ENCODE assay signal across 13 cellular contexts in genomic region chr6:135686784-135687301, GRCh38.
DNase-seq lines count a peak whose midpoint lies in the region; ATAC-seq and TF ChIP-seq lines count a peak whose summit lies in the region.
"Had no signal": no experiment of that assay in that cellular context is flagged by ENCODE, and none has a peak within 500 bp of the region (broad histone marks: within the 10 kb centered on the region; RNA-seq: fewer than 3 reads in every experiment).

No MANE protein-coding gene starts in this region.

- no peak overlapping the region for H3K4me3 Mint-ChIP-seq in MCF 10A (ENCODE audit: unreplicated experiment)
- no peak overlapping the region for H3K4me3 Mint-ChIP-seq in stimulated activated effector memory CD8-positive, alpha-beta T cell treated with anti-CD3 and anti-CD28 coated beads, Interleukin-12 subunit alpha, Interleukin-12 subunit beta, amount 100 ng/mL, for 72 hours
- H3K4me3 Mint-ChIP-seq: activated naive CD8-positive, alpha-beta T cell treated with anti-CD3 and anti-CD28 coated beads, Interleukin-2, amount 10 ng/mL, durations not matched to agents 7 days and 5 days; effector memory CD8-positive, alpha-beta T cell had no signal

- CTCF ChIA-PET in mammary epithelial cell (lab: Charles Lee; ENCODE audit: low non-redundant PET) (no interaction called here), MCF 10A (lab: Yijun Ruan, JAX) (interaction anchor here (0.6 kb wide), 1 partner anchor 181 kb away, joined by 3 read pairs; no protein-coding TSS in a partner anchor)

- H3K4me1 ChIP-seq in mammary epithelial cell (ENCODE audit: insufficient read depth, low read length) (no peaks in the 10 kb centered on the region), left ventricle myocardium inferior (peaks cover 18% of the 10 kb centered on the region), upper lobe of right lung (peaks cover 3% of the 10 kb centered on the region)

- H3K27me3 Mint-ChIP-seq in MCF 10A (ENCODE audit: insufficient read depth, unreplicated experiment), result no peaks in the 10 kb centered on the region
- H3K27me3 Mint-ChIP-seq: activated naive CD8-positive, alpha-beta T cell treated with anti-CD3 and anti-CD28 coated beads, Interleukin-2, amount 10 ng/mL, durations not matched to agents 7 days and 5 days had no signal

- H3K27me3 ChIP-seq in mammary epithelial cell (ENCODE audit: insufficient read depth, low read length), result peaks cover 2% of the 10 kb centered on the region
- no peaks in the 10 kb centered on the region for H3K27me3 ChIP-seq in left ventricle myocardium inferior (ENCODE audit: low read depth)
- H3K27me3 ChIP-seq in upper lobe of right lung, result no peaks in the 10 kb centered on the region

- no peaks in the 10 kb centered on the region for H3K36me3 Mint-ChIP-seq in MCF 10A (ENCODE audit: insufficient read depth, unreplicated experiment)
- no peaks in the 10 kb centered on the region for H3K36me3 Mint-ChIP-seq in stimulated activated effector memory CD8-positive, alpha-beta T cell treated with anti-CD3 and anti-CD28 coated beads, Interleukin-12 subunit alpha, Interleukin-12 subunit beta, amount 100 ng/mL, for 72 hours
- H3K36me3 Mint-ChIP-seq: activated naive CD8-positive, alpha-beta T cell treated with anti-CD3 and anti-CD28 coated beads, Interleukin-2, amount 10 ng/mL, durations not matched to agents 7 days and 5 days had no signal

- DNase-seq in mammary epithelial cell (peak; percentile 22), MCF 10A (ENCODE audit: unreplicated experiment) (no peak), astrocyte of the spinal cord (ENCODE audit: low read depth, low spot score) (peak; percentile 63), left ventricle myocardium inferior (no peak), upper lobe of right lung (no peak), SW 1271 (lab: John Stamatoyannopoulos, UW) (no peak)
- DNase-seq in stimulated activated effector memory CD8-positive, alpha-beta T cell treated with anti-CD3 and anti-CD28 coated beads, Interleukin-12 subunit alpha, Interleukin-12 subunit beta, amount 100 ng/mL, for 72 hours (ENCODE audit: low spot score in 2 of 2), result no peak
- DNase-seq: activated naive CD8-positive, alpha-beta T cell treated with anti-CD3 and anti-CD28 coated beads, Interleukin-2, amount 10 ng/mL, durations not matched to agents 7 days and 5 days; effector memory CD8-positive, alpha-beta T cell; islet precursor cell; NCI-H1417; stimulated activated CD4-positive, alpha-beta T cell treated with anti-CD3 and anti-CD28 coated beads, Interleukin-4, amount 100 ng/mL, for 4 hours had no signal

- H3K4me1 Mint-ChIP-seq in MCF 10A (ENCODE audit: insufficient read depth, unreplicated experiment), result no peaks in the 10 kb centered on the region
- peaks cover 10% of the 10 kb centered on the region for H3K4me1 Mint-ChIP-seq in stimulated activated effector memory CD8-positive, alpha-beta T cell treated with anti-CD3 and anti-CD28 coated beads, Interleukin-12 subunit alpha, Interleukin-12 subunit beta, amount 100 ng/mL, for 72 hours

- in situ Hi-C loops in mammary epithelial cell (cut with MboI; ENCODE audit: low sequenced_read_pairs in 2 of 2) (no loop called here), astrocyte of the spinal cord (cut with HindIII; ENCODE audit: low sequenced_read_pairs) (no loop called here)

- H3K27ac ChIP-seq in mammary epithelial cell (ENCODE audit: insufficient read depth, low read depth, low read length) (no peak overlapping the region), left ventricle myocardium inferior (replicated peaks) (peak overlapping the region; percentile 68), upper lobe of right lung (peak overlapping the region; percentile 30)

- H3K9ac ChIP-seq in mammary epithelial cell (ENCODE audit: insufficient read depth, low read length), result no peak overlapping the region

- H4K20me1 ChIP-seq in mammary epithelial cell (ENCODE audit: insufficient read depth, low read length), result no peaks in the 10 kb centered on the region

- no peak for TF ChIP-seq CTCF in mammary epithelial cell (conservative IDR thresholded peaks at IDR 0.05 in 1 of 2, IDR thresholded peaks at IDR 0.05 in 1 of 2; ENCODE audit: extremely low read depth in 1 of 2, insufficient read depth in 1 of 2, low read depth in 1 of 2, low read length in 2 of 2)
- TF ChIP-seq CTCF in MCF 10A (IDR thresholded peaks at IDR 0.05; ENCODE audit: unreplicated experiment), result no peak
- TF ChIP-seq CTCF in astrocyte of the spinal cord (IDR thresholded peaks at IDR 0.05; ENCODE audit: low read depth, low read length), result no peak
- TF ChIP-seq CTCF in left ventricle myocardium inferior (IDR thresholded peaks at IDR 0.05; ENCODE audit: borderline replicate concordance), result no peak
- TF ChIP-seq CTCF in upper lobe of right lung (IDR thresholded peaks at IDR 0.05), result no peak

- intact Hi-C loops in mammary epithelial cell (cut with micrococcal nuclease) (no loop called here), MCF 10A (cut with micrococcal nuclease) (no loop called here), left ventricle myocardium inferior (cut with micrococcal nuclease) (no loop called here), upper lobe of right lung (cut with DNase I) (no loop called here)

- POLR2A ChIA-PET in MCF 10A (lab: Yijun Ruan, JAX), result interaction anchor here (1.6 kb wide), 1 partner anchor 18 kb away, joined by 3 read pairs; no protein-coding TSS in a partner anchor

- dilution Hi-C loops in mammary epithelial cell (cut with HindIII; ENCODE audit: low sequenced_read_pairs), result no loop called here

- H3K4me3 ChIP-seq in mammary epithelial cell (replicated peaks in 1 of 3; ENCODE audit: insufficient read depth in 1 of 3, low read depth in 2 of 3, low read length in 3 of 3), result no peak overlapping the region
- no peak overlapping the region for H3K4me3 ChIP-seq in astrocyte of the spinal cord (ENCODE audit: low read depth, low read length)
- H3K4me3 ChIP-seq in left ventricle myocardium inferior, result no peak overlapping the region
- H3K4me3 ChIP-seq in upper lobe of right lung, result no peak overlapping the region

- H3K27ac Mint-ChIP-seq in MCF 10A (ENCODE audit: low read depth, unreplicated experiment), result no peak overlapping the region
- H3K27ac Mint-ChIP-seq in stimulated activated effector memory CD8-positive, alpha-beta T cell treated with anti-CD3 and anti-CD28 coated beads, Interleukin-12 subunit alpha, Interleukin-12 subunit beta, amount 100 ng/mL, for 72 hours, result no peak overlapping the region
- H3K27ac Mint-ChIP-seq: activated naive CD8-positive, alpha-beta T cell treated with anti-CD3 and anti-CD28 coated beads, Interleukin-2, amount 10 ng/mL, durations not matched to agents 7 days and 5 days; effector memory CD8-positive, alpha-beta T cell had no signal

- BruUV-seq in mammary epithelial cell (replicated peaks; lab: Mats Ljungman, UMichigan) (no TSS peak), MCF 10A (replicated peaks; lab: Mats Ljungman, UMichigan) (no TSS peak)

- no peak overlapping the region for H2AFZ ChIP-seq in mammary epithelial cell (ENCODE audit: low read depth, low read length)

- ATAC-seq in upper lobe of right lung (peak; percentile 35), HG03432 (IDR thresholded peaks at IDR 0.05; ENCODE audit: unreplicated experiment) (no peak)
- no peak for ATAC-seq in stimulated activated effector memory CD8-positive, alpha-beta T cell treated with anti-CD3 and anti-CD28 coated beads, Interleukin-12 subunit alpha, Interleukin-12 subunit beta, amount 100 ng/mL, for 72 hours
- ATAC-seq: effector memory CD8-positive, alpha-beta T cell had no signal

- WGBS in mammary epithelial cell (ENCODE audit: low coverage, missing lambda C conversion rate), result 36% methylated on average over 2 of the region's 2 CpGs

- no peak overlapping the region for H3K4me2 ChIP-seq in mammary epithelial cell (ENCODE audit: insufficient read depth, low read depth, low read length)

- no peaks in the 10 kb centered on the region for H3K9me3 ChIP-seq in mammary epithelial cell (replicated peaks; ENCODE audit: insufficient read depth, low read length)
- H3K9me3 ChIP-seq in left ventricle myocardium inferior (replicated peaks), result no peaks in the 10 kb centered on the region
- H3K9me3 ChIP-seq in upper lobe of right lung, result no peaks in the 10 kb centered on the region

- no peaks in the 10 kb centered on the region for H3K79me2 ChIP-seq in mammary epithelial cell (ENCODE audit: insufficient read depth, low read length)

- no peaks in the 10 kb centered on the region for H3K9me3 Mint-ChIP-seq in MCF 10A (ENCODE audit: unreplicated experiment)
- H3K9me3 Mint-ChIP-seq in stimulated activated effector memory CD8-positive, alpha-beta T cell treated with anti-CD3 and anti-CD28 coated beads, Interleukin-12 subunit alpha, Interleukin-12 subunit beta, amount 100 ng/mL, for 72 hours, result peaks cover 3% of the 10 kb centered on the region
- H3K9me3 Mint-ChIP-seq: effector memory CD8-positive, alpha-beta T cell had no signal

- H3K36me3 ChIP-seq in mammary epithelial cell (ENCODE audit: insufficient read depth, low read length), result no peaks in the 10 kb centered on the region
- no peaks in the 10 kb centered on the region for H3K36me3 ChIP-seq in left ventricle myocardium inferior
- H3K36me3 ChIP-seq in upper lobe of right lung, result no peaks in the 10 kb centered on the region

Comparison
In these comparisons a context has a peak if more than half of its experiments do, and no peak if none do; other contexts are left out.
1. DNase-seq: peak in mammary epithelial cell (single experiment) and astrocyte of the spinal cord (single experiment); none in MCF 10A (single experiment), left ventricle myocardium inferior (single experiment), upper lobe of right lung (single experiment), stimulated activated effector memory CD8-positive, alpha-beta T cell treated with anti-CD3 and anti-CD28 coated beads, Interleukin-12 subunit alpha, Interleukin-12 subunit beta, amount 100 ng/mL, for 72 hours (0 of 2) and SW 1271 (0 of 2).